1 cellular context compared by ENCODE assay signal in the genomic region with DNA sequence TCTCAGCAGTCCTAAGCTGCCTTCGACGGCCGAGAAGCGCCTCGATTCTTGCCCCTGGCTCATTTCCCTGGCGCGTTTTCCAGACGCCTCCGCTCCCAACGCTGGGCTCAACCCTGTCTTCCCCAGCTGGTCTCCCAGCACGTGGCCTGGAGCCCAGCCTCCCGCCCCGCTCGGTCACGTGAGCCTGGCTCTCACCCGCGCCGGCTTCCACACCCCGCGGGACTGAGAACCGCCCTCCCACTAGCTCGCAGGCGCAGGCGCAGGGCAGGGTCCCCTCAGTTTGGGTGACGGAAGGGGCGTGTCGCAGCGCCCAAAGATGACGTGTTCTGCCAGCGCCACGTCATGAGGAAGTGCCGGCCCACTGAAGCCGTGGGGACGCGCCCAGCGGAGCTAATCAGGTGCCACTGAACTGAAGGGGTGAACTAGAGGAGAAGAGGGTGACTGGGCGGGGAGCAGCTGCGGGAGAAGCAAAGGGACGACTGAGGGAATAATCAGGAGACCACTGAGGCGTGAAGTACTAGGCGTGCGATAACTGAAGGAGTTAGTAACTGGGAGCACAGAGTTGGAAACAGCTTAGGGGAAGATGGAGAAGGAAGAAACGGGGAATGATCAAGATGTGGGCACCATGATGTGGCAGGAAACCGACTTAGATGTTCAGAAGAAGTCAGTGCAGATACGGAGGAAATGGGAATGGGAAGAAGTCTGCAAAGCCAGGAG.
TF ChIP-seq lines count a peak whose summit lies in the region.

Gene DHDDS (plus strand): TSS at position 343 of the 717 bp plus-strand sequence. CDS start 625 bp downstream, outside the sequence.

TF ChIP-seq in GM12878, 131 proteins besides CTCF, POLR2A, EP300 and RAD21 (continued from another document and continues in another):
- TF ChIP-seq RB1 (IDR thresholded peaks at IDR 0.05; ENCODE audit: borderline replicate concordance) = peak; percentile 83
- peak; percentile 52 for TF ChIP-seq SIX5 (IDR thresholded peaks at IDR 0.05; ENCODE audit: low read depth, low read length, severe bottlenecking)
- TF ChIP-seq POU2F2 (IDR thresholded peaks at IDR 0.05; ENCODE audit: borderline replicate concordance, low read depth, low read length) = no peak; the same call in 1 of the 3 replicates
- TF ChIP-seq ZNF592 (IDR thresholded peaks at IDR 0.05) = no peak
- TF ChIP-seq KDM1A (IDR thresholded peaks at IDR 0.05; ENCODE audit: borderline replicate concordance) = no peak
- TF ChIP-seq, protein P1, sequence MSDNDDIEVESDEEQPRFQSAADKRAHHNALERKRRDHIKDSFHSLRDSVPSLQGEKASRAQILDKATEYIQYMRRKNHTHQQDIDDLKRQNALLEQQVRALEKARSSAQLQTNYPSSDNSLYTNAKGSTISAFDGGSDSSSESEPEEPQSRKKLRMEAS (IDR thresholded peaks at IDR 0.05; ENCODE audit: low read depth, low read length) = peak; percentile 100
- TF ChIP-seq PBX3 (IDR thresholded peaks at IDR 0.05; ENCODE audit: insufficient replicate concordance, low read depth, low read length) = no peak
- TF ChIP-seq, protein P2, sequence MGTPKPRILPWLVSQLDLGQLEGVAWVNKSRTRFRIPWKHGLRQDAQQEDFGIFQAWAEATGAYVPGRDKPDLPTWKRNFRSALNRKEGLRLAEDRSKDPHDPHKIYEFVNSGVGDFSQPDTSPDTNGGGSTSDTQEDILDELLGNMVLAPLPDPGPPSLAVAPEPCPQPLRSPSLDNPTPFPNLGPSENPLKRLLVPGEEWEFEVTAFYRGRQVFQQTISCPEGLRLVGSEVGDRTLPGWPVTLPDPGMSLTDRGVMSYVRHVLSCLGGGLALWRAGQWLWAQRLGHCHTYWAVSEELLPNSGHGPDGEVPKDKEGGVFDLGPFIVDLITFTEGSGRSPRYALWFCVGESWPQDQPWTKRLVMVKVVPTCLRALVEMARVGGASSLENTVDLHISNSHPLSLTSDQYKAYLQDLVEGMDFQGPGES (IDR thresholded peaks at IDR 0.05) = no peak
- no peak for TF ChIP-seq RBBP5 (conservative IDR thresholded peaks at IDR 0.05)
- TF ChIP-seq KLF5 (IDR thresholded peaks at IDR 0.05; ENCODE audit: partially characterized antibody) = no peak
- no peak for TF ChIP-seq BCLAF1 (IDR thresholded peaks at IDR 0.05)
- TF ChIP-seq CREM (IDR thresholded peaks at IDR 0.05; ENCODE audit: low read depth) = peak; percentile 100
- TF ChIP-seq EED (IDR thresholded peaks at IDR 0.05; ENCODE audit: low read depth) = no peak
- TF ChIP-seq SKIL (IDR thresholded peaks at IDR 0.05; ENCODE audit: low read depth, poor library complexity, severe bottlenecking) = no peak
- TF ChIP-seq ZZZ3 (IDR thresholded peaks at IDR 0.05; ENCODE audit: control insufficient read depth, insufficient read length, low read depth) = no peak
- TF ChIP-seq YBX1 (IDR thresholded peaks at IDR 0.05) = no peak; the same call in 1 of the 2 replicates
- no peak for TF ChIP-seq HDAC2 (IDR thresholded peaks at IDR 0.05)
- no peak for TF ChIP-seq EGR1 (IDR thresholded peaks at IDR 0.05; ENCODE audit: borderline replicate concordance in 1 of 2, low read depth in 2 of 2, low read length in 2 of 2)
- TF ChIP-seq, protein P3, sequence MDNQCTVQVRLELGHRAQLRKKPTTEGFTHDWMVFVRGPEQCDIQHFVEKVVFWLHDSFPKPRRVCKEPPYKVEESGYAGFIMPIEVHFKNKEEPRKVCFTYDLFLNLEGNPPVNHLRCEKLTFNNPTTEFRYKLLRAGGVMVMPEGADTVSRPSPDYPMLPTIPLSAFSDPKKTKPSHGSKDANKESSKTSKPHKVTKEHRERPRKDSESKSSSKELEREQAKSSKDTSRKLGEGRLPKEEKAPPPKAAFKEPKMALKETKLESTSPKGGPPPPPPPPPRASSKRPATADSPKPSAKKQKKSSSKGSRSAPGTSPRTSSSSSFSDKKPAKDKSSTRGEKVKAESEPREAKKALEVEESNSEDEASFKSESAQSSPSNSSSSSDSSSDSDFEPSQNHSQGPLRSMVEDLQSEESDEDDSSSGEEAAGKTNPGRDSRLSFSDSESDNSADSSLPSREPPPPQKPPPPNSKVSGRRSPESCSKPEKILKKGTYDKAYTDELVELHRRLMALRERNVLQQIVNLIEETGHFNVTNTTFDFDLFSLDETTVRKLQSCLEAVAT (IDR thresholded peaks at IDR 0.05) = peak; percentile 71; the same call in 1 of the 2 replicates
- no peak for TF ChIP-seq PRDM15 (CRISPR knock-in tag; IDR thresholded peaks at IDR 0.05)
- TF ChIP-seq CREB1 (IDR thresholded peaks at IDR 0.05; ENCODE audit: low read depth) = peak; percentile 100
- TF ChIP-seq NR2C2 (IDR thresholded peaks at IDR 0.05; ENCODE audit: borderline replicate concordance, control insufficient read depth, insufficient read length, low read depth) = no peak
- no peak for TF ChIP-seq NFYA (IDR thresholded peaks at IDR 0.05; ENCODE audit: borderline replicate concordance, low read depth, low read length)
- peak; percentile 69 for TF ChIP-seq ELK1 (IDR thresholded peaks at IDR 0.05; ENCODE audit: low read depth, low read length)
- TF ChIP-seq NR2F1 (conservative IDR thresholded peaks at IDR 0.05) = 0 out of 2 replicates have a peak, but pooled peaks have one; percentile 17
- TF ChIP-seq NFIC (IDR thresholded peaks at IDR 0.05; ENCODE audit: low read depth, low read length) = no peak; the same call in 1 of the 2 replicates
- peak; percentile 84 for TF ChIP-seq HCFC1 (IDR thresholded peaks at IDR 0.05; ENCODE audit: low read length)
- TF ChIP-seq FOS (IDR thresholded peaks at IDR 0.05; ENCODE audit: borderline replicate concordance, extremely low read depth, insufficient read length) = no peak
- TF ChIP-seq, protein P4, sequence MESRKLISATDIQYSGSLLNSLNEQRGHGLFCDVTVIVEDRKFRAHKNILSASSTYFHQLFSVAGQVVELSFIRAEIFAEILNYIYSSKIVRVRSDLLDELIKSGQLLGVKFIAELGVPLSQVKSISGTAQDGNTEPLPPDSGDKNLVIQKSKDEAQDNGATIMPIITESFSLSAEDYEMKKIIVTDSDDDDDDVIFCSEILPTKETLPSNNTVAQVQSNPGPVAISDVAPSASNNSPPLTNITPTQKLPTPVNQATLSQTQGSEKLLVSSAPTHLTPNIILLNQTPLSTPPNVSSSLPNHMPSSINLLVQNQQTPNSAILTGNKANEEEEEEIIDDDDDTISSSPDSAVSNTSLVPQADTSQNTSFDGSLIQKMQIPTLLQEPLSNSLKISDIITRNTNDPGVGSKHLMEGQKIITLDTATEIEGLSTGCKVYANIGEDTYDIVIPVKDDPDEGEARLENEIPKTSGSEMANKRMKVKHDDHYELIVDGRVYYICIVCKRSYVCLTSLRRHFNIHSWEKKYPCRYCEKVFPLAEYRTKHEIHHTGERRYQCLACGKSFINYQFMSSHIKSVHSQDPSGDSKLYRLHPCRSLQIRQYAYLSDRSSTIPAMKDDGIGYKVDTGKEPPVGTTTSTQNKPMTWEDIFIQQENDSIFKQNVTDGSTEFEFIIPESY (IDR thresholded peaks at IDR 0.05) = no peak
- TF ChIP-seq NBN (IDR thresholded peaks at IDR 0.05) = peak; percentile 99
- 0 out of 2 replicates have a peak, but pooled peaks have one; percentile 17 for TF ChIP-seq TBL1XR1 (IDR thresholded peaks at IDR 0.05; ENCODE audit: low read depth, low read length)
- TF ChIP-seq SP1 (IDR thresholded peaks at IDR 0.05; ENCODE audit: low read depth, low read length) = peak; percentile 94
